ENCODE assay signal across 1 cellular context in the genomic region with DNA sequence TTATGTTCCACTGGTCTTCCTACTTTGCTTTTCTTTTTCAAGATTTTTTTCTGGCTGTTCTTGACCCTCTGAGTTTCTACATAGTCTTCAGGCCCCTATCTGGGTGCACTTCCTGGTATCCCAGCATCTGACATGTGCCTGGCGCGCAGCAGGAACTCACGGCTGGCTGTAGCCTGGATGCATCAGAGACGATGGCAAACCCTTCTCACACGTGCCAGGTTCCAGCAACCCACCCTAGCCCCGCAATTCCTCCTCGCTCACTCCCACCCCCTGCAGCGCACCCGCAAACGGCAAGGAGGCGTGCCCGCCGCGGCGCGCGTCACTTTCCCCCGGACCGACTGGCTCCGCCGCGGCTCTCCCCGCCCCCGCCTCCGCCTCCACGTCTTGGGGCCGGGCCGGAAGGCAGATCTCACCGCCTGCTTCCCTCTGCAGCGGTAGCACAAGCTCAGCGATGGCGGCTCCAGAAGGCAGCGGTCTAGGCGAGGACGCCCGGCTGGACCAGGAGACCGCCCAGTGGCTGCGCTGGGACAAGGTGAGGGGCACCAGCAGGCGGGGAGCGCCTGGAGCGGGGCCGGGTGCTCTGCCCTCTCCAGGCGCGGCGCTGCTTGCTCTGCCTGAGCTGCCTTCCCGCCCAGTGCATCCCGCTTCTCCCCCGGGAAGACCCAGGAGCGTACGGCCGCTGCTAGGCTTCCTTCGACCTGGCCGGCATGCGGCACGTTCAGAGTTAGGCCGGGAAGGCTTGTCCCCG.
TF ChIP-seq lines count a peak whose summit lies in the region.

A gene (plus strand): TSS at position 405 of the 748 bp plus-strand sequence. CDS start 47 bp downstream, at position 452.

TF ChIP-seq in IMR-90, 13 proteins besides CTCF, POLR2A, EP300 and RAD21:
- TF ChIP-seq MXI1 (IDR thresholded peaks at IDR 0.05; ENCODE audit: borderline replicate concordance, low read depth, low read length) (peak; percentile 83), MAFK (IDR thresholded peaks at IDR 0.05; ENCODE audit: low read depth, low read length) (no peak), CHD1 (IDR thresholded peaks at IDR 0.05; ENCODE audit: low read depth, low read length) (no peak), RFX5 (IDR thresholded peaks at IDR 0.05; ENCODE audit: low read depth, low read length) (no peak), FOS (IDR thresholded peaks at IDR 0.05; ENCODE audit: low read depth, low read length) (no peak), MAZ (IDR thresholded peaks at IDR 0.05; ENCODE audit: borderline replicate concordance, low read depth, low read length) (peak; percentile 49; the same call in 1 of the 2 replicates), RCOR1 (IDR thresholded peaks at IDR 0.05; ENCODE audit: insufficient replicate concordance, low read length) (peak; percentile 14), BHLHE40 (IDR thresholded peaks at IDR 0.05; ENCODE audit: low read depth, low read length) (peak; percentile 84), SMC3 (IDR thresholded peaks at IDR 0.05; ENCODE audit: low read depth, low read length) (no peak), NFE2L2 (IDR thresholded peaks at IDR 0.05; ENCODE audit: low read depth, low read length) (no peak)
- TF ChIP-seq, protein P1, sequence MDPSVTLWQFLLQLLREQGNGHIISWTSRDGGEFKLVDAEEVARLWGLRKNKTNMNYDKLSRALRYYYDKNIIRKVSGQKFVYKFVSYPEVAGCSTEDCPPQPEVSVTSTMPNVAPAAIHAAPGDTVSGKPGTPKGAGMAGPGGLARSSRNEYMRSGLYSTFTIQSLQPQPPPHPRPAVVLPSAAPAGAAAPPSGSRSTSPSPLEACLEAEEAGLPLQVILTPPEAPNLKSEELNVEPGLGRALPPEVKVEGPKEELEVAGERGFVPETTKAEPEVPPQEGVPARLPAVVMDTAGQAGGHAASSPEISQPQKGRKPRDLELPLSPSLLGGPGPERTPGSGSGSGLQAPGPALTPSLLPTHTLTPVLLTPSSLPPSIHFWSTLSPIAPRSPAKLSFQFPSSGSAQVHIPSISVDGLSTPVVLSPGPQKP (IDR thresholded peaks at IDR 0.05; ENCODE audit: borderline replicate concordance, low read depth, low read length), result no peak
- TF ChIP-seq, protein P2, sequence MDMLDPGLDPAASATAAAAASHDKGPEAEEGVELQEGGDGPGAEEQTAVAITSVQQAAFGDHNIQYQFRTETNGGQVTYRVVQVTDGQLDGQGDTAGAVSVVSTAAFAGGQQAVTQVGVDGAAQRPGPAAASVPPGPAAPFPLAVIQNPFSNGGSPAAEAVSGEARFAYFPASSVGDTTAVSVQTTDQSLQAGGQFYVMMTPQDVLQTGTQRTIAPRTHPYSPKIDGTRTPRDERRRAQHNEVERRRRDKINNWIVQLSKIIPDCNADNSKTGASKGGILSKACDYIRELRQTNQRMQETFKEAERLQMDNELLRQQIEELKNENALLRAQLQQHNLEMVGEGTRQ (IDR thresholded peaks at IDR 0.05; ENCODE audit: low read depth, low read length), result peak; percentile 18
